ENCODE assay signal across 8 cellular contexts in the genomic region with DNA sequence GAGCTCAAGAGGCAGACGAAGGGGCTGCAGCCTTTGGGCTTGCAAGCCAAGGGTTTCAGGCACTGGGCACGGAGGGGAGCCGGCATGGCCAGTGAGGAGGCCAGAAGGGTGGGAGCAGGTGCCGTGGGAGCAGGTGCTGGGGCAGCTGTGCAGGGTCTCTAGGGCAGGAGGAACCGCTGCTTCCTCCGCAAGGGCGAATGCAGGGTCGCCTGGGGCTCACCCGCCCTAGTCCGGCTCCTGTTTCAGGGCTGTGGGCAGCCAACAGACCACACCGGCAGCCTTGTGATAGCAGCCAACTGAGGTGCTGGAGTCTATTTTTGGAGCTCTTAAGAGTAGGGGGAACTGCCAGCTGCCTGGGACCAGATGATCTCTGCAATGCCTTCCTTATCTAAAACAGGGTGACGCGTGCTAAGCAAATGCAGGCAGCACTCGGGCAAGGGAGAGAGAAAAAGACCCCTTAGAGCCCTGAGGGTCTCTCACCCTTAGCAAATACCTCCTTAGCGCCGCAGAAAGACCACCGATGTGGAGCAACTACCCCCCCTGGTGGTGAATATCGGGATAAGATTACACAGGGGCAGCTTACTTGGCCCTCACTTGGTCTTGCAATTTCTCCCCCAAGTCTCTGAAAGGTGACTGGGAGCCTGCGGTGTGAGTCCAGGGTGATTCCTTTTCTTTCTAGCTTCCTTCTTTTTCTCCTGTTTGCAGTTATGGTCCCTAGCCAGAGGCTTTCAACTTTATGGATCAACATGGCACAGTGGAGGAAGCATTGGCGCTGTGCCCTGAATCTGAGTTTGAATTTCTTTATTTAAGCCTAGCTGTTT. TPM values are rescaled to one million over a fixed set of nuclear protein-coding genes. Genes with fewer than 3 reads are reported as not detected.
A peak's percentile ranks its signal among the peaks of the same experiment; 100 is the strongest.
DNase-seq lines count a peak whose midpoint lies in the region; ATAC-seq and TF ChIP-seq lines count a peak whose summit lies in the region.

No MANE protein-coding gene starts in this region.

- H3K4me3 ChIP-seq in AG09309 (ENCODE audit: control insufficient read depth, low read depth, low read length) (no peak overlapping the region), transverse colon (peak overlapping the region in 1 of 4 donors; percentile 5)

- no peak overlapping the region for H3K4me3 Mint-ChIP-seq in activated T-helper 2 cell treated with anti-CD3 and anti-CD28 coated beads, Interferon-gamma antibody, Interleukin-2, Interleukin-4, amounts not matched to agents 10 μg/mL and 5 μg/mL and 100 μg/mL, durations not matched to agents 14 hours and 24 hours and 36 hours (ENCODE audit: low read depth)
- no peak overlapping the region for H3K4me3 Mint-ChIP-seq in osteocyte (ENCODE audit: unreplicated experiment)

- peaks cover 28% of the 10 kb centered on the region for H3K4me1 Mint-ChIP-seq in activated T-helper 2 cell treated with anti-CD3 and anti-CD28 coated beads, Interferon-gamma antibody, Interleukin-2, Interleukin-4, amounts not matched to agents 10 μg/mL and 5 μg/mL and 100 μg/mL, durations not matched to agents 14 hours and 24 hours and 36 hours (ENCODE audit: low read depth)
- peaks cover 2% of the 10 kb centered on the region for H3K4me1 Mint-ChIP-seq in osteocyte (ENCODE audit: unreplicated experiment)

- H3K36me3 ChIP-seq in transverse colon = no peaks in the 10 kb centered on the region

- peaks cover 16% of the 10 kb centered on the region for H3K27me3 Mint-ChIP-seq in activated T-helper 2 cell treated with anti-CD3 and anti-CD28 coated beads, Interferon-gamma antibody, Interleukin-2, Interleukin-4, amounts not matched to agents 10 μg/mL and 5 μg/mL and 100 μg/mL, durations not matched to agents 14 hours and 24 hours and 36 hours (ENCODE audit: low read depth)
- peaks cover 65% of the 10 kb centered on the region for H3K27me3 Mint-ChIP-seq in osteocyte (ENCODE audit: unreplicated experiment)

- TF ChIP-seq CTCF in AG09309 (IDR thresholded peaks at IDR 0.05; ENCODE audit: control insufficient read depth, insufficient read depth, low read depth, low read length, missing control alignments) (peak; percentile 76), LNCAP (IDR thresholded peaks at IDR 0.05) (peak; percentile 93), RWPE1 (conservative IDR thresholded peaks at IDR 0.05; ENCODE audit: low read depth) (peak; percentile 81), osteocyte (IDR thresholded peaks at IDR 0.05) (peak; percentile 90), transverse colon (IDR thresholded peaks at IDR 0.05) (peak; percentile 88 to 94 (median 91))

- intact Hi-C loops in activated T-helper 2 cell treated with anti-CD3 and anti-CD28 coated beads, Interferon-gamma antibody, Interleukin-2, Interleukin-4, amounts not matched to agents 10 μg/mL and 5 μg/mL and 100 μg/mL, durations not matched to agents 14 hours and 24 hours and 36 hours (cut with micrococcal nuclease) = loop anchor here (1.0 to 10.0 kb wide), 6 partner anchors 30 to 248 kb away; partner anchors contain the start of gene RASSF5
- intact Hi-C loops in transverse colon (cut with DNase I; ENCODE audit: low total_unique reads) = loop anchor here (2.0 kb wide), 1 partner anchor 29 kb away; the partner anchor contains the start of gene DYRK3

- 20 to 36% methylated on average over 2 to 20 of the region's 20 CpGs for WGBS in transverse colon (ENCODE audit: low coverage in 1 of 2), 2 donors

- H3K4me1 ChIP-seq in transverse colon = peaks cover 9 to 25% (median 20%) of the 10 kb centered on the region in 4 donors

- no peak for TF ChIP-seq POLR2A in transverse colon (IDR thresholded peaks at IDR 0.05)

- H3K36me3 Mint-ChIP-seq in activated T-helper 2 cell treated with anti-CD3 and anti-CD28 coated beads, Interferon-gamma antibody, Interleukin-2, Interleukin-4, amounts not matched to agents 10 μg/mL and 5 μg/mL and 100 μg/mL, durations not matched to agents 14 hours and 24 hours and 36 hours (ENCODE audit: low read depth) = no peaks in the 10 kb centered on the region
- no peaks in the 10 kb centered on the region for H3K36me3 Mint-ChIP-seq in osteocyte (ENCODE audit: unreplicated experiment)

- no peaks in the 10 kb centered on the region for H3K9me3 Mint-ChIP-seq in activated T-helper 2 cell treated with anti-CD3 and anti-CD28 coated beads, Interferon-gamma antibody, Interleukin-2, Interleukin-4, amounts not matched to agents 10 μg/mL and 5 μg/mL and 100 μg/mL, durations not matched to agents 14 hours and 24 hours and 36 hours
- no peaks in the 10 kb centered on the region for H3K9me3 Mint-ChIP-seq in osteocyte (ENCODE audit: unreplicated experiment)

- DNase-seq in AG09309 (ENCODE audit: low read depth) (no peak), RWPE1 (ENCODE audit: low spot score) (peak; percentile 83), globus pallidus (ENCODE audit: low spot score) (peak; percentile 62), osteocyte (ENCODE audit: extremely low spot score, unreplicated experiment) (peak; percentile 87), transverse colon (peak; percentile 71)
- DNase-seq in activated T-helper 2 cell treated with anti-CD3 and anti-CD28 coated beads, Interferon-gamma antibody, Interleukin-2, Interleukin-4, amounts not matched to agents 10 μg/mL and 5 μg/mL and 100 μg/mL, durations not matched to agents 14 hours and 24 hours and 36 hours (ENCODE audit: low spot score) = peak; percentile 54

- no peaks in the 10 kb centered on the region for H3K9me3 ChIP-seq in transverse colon

- TF ChIP-seq EP300 in transverse colon (IDR thresholded peaks at IDR 0.05; ENCODE audit: low read depth) = no peak

- in situ Hi-C loops in transverse colon (cut with MboI; ENCODE audit: low pct_ligation_motif_present in 1 of 4, low pct_unique_long_range_greater_than_20kb in 1 of 4, low sequenced_read_pairs in 3 of 4) = no loop called here

- ATAC-seq in GM19043 (IDR thresholded peaks at IDR 0.05; ENCODE audit: low read depth, unreplicated experiment) = peak; percentile 49

- no peak overlapping the region for H3K27ac Mint-ChIP-seq in activated T-helper 2 cell treated with anti-CD3 and anti-CD28 coated beads, Interferon-gamma antibody, Interleukin-2, Interleukin-4, amounts not matched to agents 10 μg/mL and 5 μg/mL and 100 μg/mL, durations not matched to agents 14 hours and 24 hours and 36 hours
- no peak overlapping the region for H3K27ac Mint-ChIP-seq in osteocyte (ENCODE audit: unreplicated experiment)

- POLR2A ChIA-PET in RWPE1 (lab: Yijun Ruan, JAX; ENCODE audit: low non-redundant PET) = interaction anchor here (2.1 kb wide), 1 partner anchor 29 kb away, joined by 16 read pairs; the partner anchor contains the start of gene DYRK3

- CTCF ChIA-PET in RWPE1 (lab: Yijun Ruan, JAX) = interaction anchor here (0.5 to 3.3 kb wide), 53 partner anchors 9 to 440 kb away, joined by 3 to 45 read pairs (median 5); partner anchors contain the start of genes C4BPA, DYRK3, EIF2D and IL19

- H3K27ac ChIP-seq in RWPE1 (no peak overlapping the region), transverse colon (peak overlapping the region in 1 of 4 donors; percentile 5)

- H3K27me3 ChIP-seq in transverse colon = peaks cover 3% of the 10 kb centered on the region

RNA-seq across cellular contexts. Expression of gene MAPKAPK2, which starts 20.7 kb away (rescaled TPM):
- 92.3 and 98.8 TPM in 2 replicates for total RNA-seq in activated T-helper 2 cell treated with anti-CD3 and anti-CD28 coated beads, Interferon-gamma antibody, Interleukin-2, Interleukin-4, amounts not matched to agents 10 μg/mL and 5 μg/mL and 100 μg/mL, durations not matched to agents 14 hours and 24 hours and 36 hours
- total RNA-seq in osteocyte (62.4 and 67.5 TPM in 2 replicates), transverse colon (10 to 100 TPM; 47.0 to 74.8 (median 52.2) TPM)

RNA-seq across cellular contexts. Expression of gene DYRK3, which starts 28.7 kb away (rescaled TPM):
- 12.1 and 13.0 TPM in 2 replicates for total RNA-seq in activated T-helper 2 cell treated with anti-CD3 and anti-CD28 coated beads, Interferon-gamma antibody, Interleukin-2, Interleukin-4, amounts not matched to agents 10 μg/mL and 5 μg/mL and 100 μg/mL, durations not matched to agents 14 hours and 24 hours and 36 hours
- total RNA-seq in osteocyte (1.7 and 2.1 TPM in 2 replicates), transverse colon (1 to 10 TPM in 2 of 4 donors, not detected in 2; 1.6 to 3.2 TPM)

RNA-seq across cellular contexts. Expression of gene EIF2D, which starts 51.8 kb away (rescaled TPM):
- total RNA-seq in activated T-helper 2 cell treated with anti-CD3 and anti-CD28 coated beads, Interferon-gamma antibody, Interleukin-2, Interleukin-4, amounts not matched to agents 10 μg/mL and 5 μg/mL and 100 μg/mL, durations not matched to agents 14 hours and 24 hours and 36 hours = 72.7 and 73.3 TPM in 2 replicates
- total RNA-seq in osteocyte (53.2 and 56.8 TPM in 2 replicates), transverse colon (10 to 100 TPM; 20.9 to 57.3 (median 39.5) TPM)
